In genomic region chrX:103932133-103932532, GRCh38 we compare ENCODE assay signal across 21 cellular contexts. TPM values are rescaled to one million over a fixed set of nuclear protein-coding genes. Genes with fewer than 3 reads are reported as not detected.
DNase-seq lines count a peak whose midpoint lies in the region; ATAC-seq and TF ChIP-seq lines count a peak whose summit lies in the region.
"Had no signal": no experiment of that assay in that cellular context is flagged by ENCODE, and none has a peak within 500 bp of the region (broad histone marks: within the 10 kb centered on the region; RNA-seq: fewer than 3 reads in every experiment).

No MANE protein-coding gene starts in this region.

- no peaks in the 10 kb centered on the region for H3K27me3 ChIP-seq in foreskin keratinocyte

- H3K9me3 Mint-ChIP-seq in activated naive CD4-positive, alpha-beta T cell treated with anti-CD3 and anti-CD28 coated beads for 36 hours, result no peaks in the 10 kb centered on the region
- H3K9me3 Mint-ChIP-seq: activated naive CD8-positive, alpha-beta T cell treated with anti-CD3 and anti-CD28 coated beads, Interleukin-2, amount 10 ng/mL, durations not matched to agents 7 days and 5 days; GM23338; immature natural killer cell; stimulated activated naive B cell treated with anti-CD40 and anti-IgM and Interleukin-4, amounts not matched to agents 10 μg/mL and 1 μg/mL and 100 μg/mL, for 72 hours had no signal

- no peak overlapping the region for H3K4me3 Mint-ChIP-seq in activated naive CD4-positive, alpha-beta T cell treated with anti-CD3 and anti-CD28 coated beads for 36 hours
- H3K4me3 Mint-ChIP-seq: activated naive CD8-positive, alpha-beta T cell treated with anti-CD3 and anti-CD28 coated beads, Interleukin-2, amount 10 ng/mL, durations not matched to agents 7 days and 5 days; GM23338; immature natural killer cell; neural crest cell; stimulated activated naive B cell treated with anti-CD40 and anti-IgM and Interleukin-4, amounts not matched to agents 10 μg/mL and 1 μg/mL and 100 μg/mL, for 72 hours had no signal

- CTCF ChIA-PET in activated naive CD4-positive, alpha-beta T cell treated with anti-CD3 and anti-CD28 coated beads for 36 hours (lab: Charles Lee), result interaction anchor here (0.9 to 3.0 kb wide), 3 partner anchors 8 to 84 kb away, joined by 3 to 15 read pairs (median 4); no protein-coding TSS in a partner anchor

- DNase-seq in activated naive CD4-positive, alpha-beta T cell treated with anti-CD3 and anti-CD28 coated beads for 36 hours, result peak; percentile 9
- DNase-seq in activated naive CD4-positive, alpha-beta T cell (lab: John Stamatoyannopoulos, UW), result no peak
- no peak for DNase-seq in NCI-H510A treated with DMSO at 0.1 percent for 48 hours (lab: John Stamatoyannopoulos, UW)
- no peak for DNase-seq in HK-2 (ENCODE audit: unreplicated experiment)
- DNase-seq in foreskin keratinocyte, result no peak
- DNase-seq: activated CD8-positive, alpha-beta memory T cell treated with anti-CD3 and anti-CD28 coated beads, Interleukin-2, amount 50 U/mL, for 4 hours; activated naive CD8-positive, alpha-beta T cell treated with anti-CD3 and anti-CD28 coated beads, Interleukin-2, amount 10 ng/mL, durations not matched to agents 7 days and 5 days; CD4-positive, alpha-beta memory T cell; central memory CD4-positive, alpha-beta T cell; immature natural killer cell; mesenchymal stem cell; NCI-H1105 treated with DMSO at 0.1 percent for 48 hours; right cardiac atrium; SK-N-SH; stimulated activated naive B cell treated with anti-CD40 and anti-IgM and Interleukin-4, amounts not matched to agents 10 μg/mL and 1 μg/mL and 100 μg/mL, for 72 hours had no signal

- H3K27ac ChIP-seq in foreskin keratinocyte, result no peak overlapping the region
- H3K27ac ChIP-seq: A549 had no signal

- H3K4me1 ChIP-seq in foreskin keratinocyte, result no peaks in the 10 kb centered on the region
- H3K4me1 ChIP-seq: A549 had no signal

- peaks cover 7% of the 10 kb centered on the region for H3K36me3 Mint-ChIP-seq in activated naive CD4-positive, alpha-beta T cell treated with anti-CD3 and anti-CD28 coated beads for 36 hours (ENCODE audit: low read depth)
- H3K36me3 Mint-ChIP-seq: immature natural killer cell had no signal

- H3K27ac Mint-ChIP-seq in activated naive CD4-positive, alpha-beta T cell treated with anti-CD3 and anti-CD28 coated beads for 36 hours, result no peak overlapping the region
- H3K27ac Mint-ChIP-seq: activated naive CD8-positive, alpha-beta T cell treated with anti-CD3 and anti-CD28 coated beads, Interleukin-2, amount 10 ng/mL, durations not matched to agents 7 days and 5 days; GM23338; immature natural killer cell; stimulated activated naive B cell treated with anti-CD40 and anti-IgM and Interleukin-4, amounts not matched to agents 10 μg/mL and 1 μg/mL and 100 μg/mL, for 72 hours had no signal

- ATAC-seq in GM21825 (IDR thresholded peaks at IDR 0.05; ENCODE audit: unreplicated experiment) (peak; percentile 77), HG03342 (IDR thresholded peaks at IDR 0.05; ENCODE audit: unreplicated experiment) (peak; percentile 97), HG03571 (IDR thresholded peaks at IDR 0.05; ENCODE audit: unreplicated experiment) (no peak), foreskin keratinocyte (no peak)
- ATAC-seq: A549, GM23338, right cardiac atrium had no signal

- intact Hi-C loops in activated naive CD4-positive, alpha-beta T cell treated with anti-CD3 and anti-CD28 coated beads for 36 hours (cut with micrococcal nuclease), result loop anchor here (1.0 to 5.0 kb wide), 2 partner anchors 14 to 95 kb away; no protein-coding TSS in a partner anchor

- no peaks in the 10 kb centered on the region for H3K27me3 Mint-ChIP-seq in activated naive CD4-positive, alpha-beta T cell treated with anti-CD3 and anti-CD28 coated beads for 36 hours (ENCODE audit: low read depth)
- H3K27me3 Mint-ChIP-seq: activated naive CD8-positive, alpha-beta T cell treated with anti-CD3 and anti-CD28 coated beads, Interleukin-2, amount 10 ng/mL, durations not matched to agents 7 days and 5 days; CD4-positive, alpha-beta memory T cell; stimulated activated naive B cell treated with anti-CD40 and anti-IgM and Interleukin-4, amounts not matched to agents 10 μg/mL and 1 μg/mL and 100 μg/mL, for 72 hours had no signal

- no peak for TF ChIP-seq CTCF in foreskin keratinocyte (conservative IDR thresholded peaks at IDR 0.05)

- peaks cover 8% of the 10 kb centered on the region for H3K4me1 Mint-ChIP-seq in activated naive CD4-positive, alpha-beta T cell treated with anti-CD3 and anti-CD28 coated beads for 36 hours (ENCODE audit: low read depth)
- H3K4me1 Mint-ChIP-seq: GM23338, immature natural killer cell, neural crest cell had no signal

RNA-seq across cellular contexts. Expression of gene TMSB15B, which starts 30.3 kb away (rescaled TPM):
- total RNA-seq in activated naive CD4-positive, alpha-beta T cell treated with anti-CD3 and anti-CD28 coated beads for 36 hours, result 1 to 10 TPM; 7.2 to 8.6 TPM
- 10.3 and 11.1 TPM in 2 replicates for total RNA-seq in foreskin keratinocyte
- polyA plus RNA-seq in foreskin keratinocyte, result 16.0 and 20.0 TPM in 2 replicates

Comparison
In these comparisons a context has a peak if more than half of its experiments do, and no peak if none do; other contexts are left out.
1. ATAC-seq: peak in GM21825 (single experiment) and HG03342 (single experiment); none in HG03571 (single experiment) and foreskin keratinocyte (single experiment).